ENCODE assay signal across 16 cellular contexts in the genomic region with DNA sequence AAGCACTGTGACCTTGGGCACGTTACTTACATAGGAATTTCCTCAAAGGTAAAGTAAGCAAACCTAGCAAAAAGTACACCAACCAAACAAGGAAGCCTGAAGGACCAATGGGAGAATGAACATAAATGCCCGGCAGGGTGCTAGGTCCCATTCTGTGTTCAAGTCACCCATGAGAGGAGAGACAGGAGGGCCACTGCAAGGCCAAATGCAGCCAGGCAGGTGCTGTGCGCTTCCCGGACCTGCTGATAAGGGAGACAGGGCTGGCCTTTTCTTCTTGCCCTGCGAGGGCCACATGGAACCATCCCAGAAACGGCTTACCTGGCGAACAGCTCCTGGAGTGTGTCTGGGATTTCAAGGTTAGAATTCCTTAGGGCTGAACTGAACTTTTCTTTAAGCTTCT.
DNase-seq lines count a peak whose midpoint lies in the region; ATAC-seq and TF ChIP-seq lines count a peak whose summit lies in the region.
"Had no signal": no experiment of that assay in that cellular context is flagged by ENCODE, and none has a peak within 500 bp of the region (broad histone marks: within the 10 kb centered on the region; RNA-seq: fewer than 3 reads in every experiment).

No MANE protein-coding gene starts in this region.

- no peaks in the 10 kb centered on the region for H3K4me1 Mint-ChIP-seq in T-helper 17 cell
- H3K4me1 Mint-ChIP-seq in chondrocyte (ENCODE audit: low read depth): peaks cover 13% of the 10 kb centered on the region
- H3K4me1 Mint-ChIP-seq: CD4-positive, alpha-beta memory T cell had no signal

- DNase-seq in T-helper 17 cell: no peak
- peak; percentile 59 for DNase-seq in chondrocyte (ENCODE audit: low spot score)
- DNase-seq in spleen: peak; percentile 51
- no peak for DNase-seq in GM13977 (ENCODE audit: low spot score)
- DNase-seq: C1 segment of cervical spinal cord; Calu3; CD4-positive, alpha-beta memory T cell; COR-L47; DMS53; DMS79 treated with DMSO at 0.1 percent for 48 hours; GF-D8; GM23248; H7; HCEC 1CT had no signal

- H3K4me3 ChIP-seq in spleen: no peak overlapping the region
- H3K4me3 ChIP-seq: GM23248 had no signal

- H3K36me3 ChIP-seq in spleen: peaks cover 3 to 100% (median 96%) of the 10 kb centered on the region in 6 donors

- TF ChIP-seq CTCF in chondrocyte (IDR thresholded peaks at IDR 0.05) (no peak), spleen (IDR thresholded peaks at IDR 0.05 in 8 of 11, conservative IDR thresholded peaks at IDR 0.05 in 3 of 11) (no peak), GM13977 (IDR thresholded peaks at IDR 0.05; ENCODE audit: extremely low read depth, insufficient read depth, missing control alignments) (no peak)

- H3K9me3 Mint-ChIP-seq in chondrocyte (ENCODE audit: low read depth): no peaks in the 10 kb centered on the region
- H3K9me3 Mint-ChIP-seq: CD4-positive, alpha-beta memory T cell had no signal

- H3K4me3 Mint-ChIP-seq in T-helper 17 cell: no peak overlapping the region
- H3K4me3 Mint-ChIP-seq in chondrocyte (ENCODE audit: unreplicated experiment): no peak overlapping the region
- H3K4me3 Mint-ChIP-seq: CD4-positive, alpha-beta memory T cell had no signal

- H3K27me3 ChIP-seq in spleen (replicated peaks in 1 of 7): no peaks in the 10 kb centered on the region

- no peaks in the 10 kb centered on the region for H3K27me3 Mint-ChIP-seq in T-helper 17 cell
- H3K27me3 Mint-ChIP-seq in chondrocyte (ENCODE audit: low read depth): no peaks in the 10 kb centered on the region
- H3K27me3 Mint-ChIP-seq: CD4-positive, alpha-beta memory T cell had no signal

- peak overlapping the region; percentile 39 for H3K27ac Mint-ChIP-seq in T-helper 17 cell
- H3K27ac Mint-ChIP-seq in chondrocyte (ENCODE audit: unreplicated experiment): no peak overlapping the region

- WGBS in spleen, 5 donors: 93 to 98% (median 95%) methylated on average over 7 of the region's 7 CpGs

- H3K4me1 ChIP-seq in spleen: peaks cover 0 to 13% (median 5%) of the 10 kb centered on the region in 6 donors

- intact Hi-C loops in spleen (cut with DNase I; ENCODE audit: low total_unique reads): no loop called here

- H3K36me3 Mint-ChIP-seq in T-helper 17 cell (ENCODE audit: low read depth): peaks cover 31% of the 10 kb centered on the region
- H3K36me3 Mint-ChIP-seq in chondrocyte (ENCODE audit: low read depth): peaks cover 50% of the 10 kb centered on the region

- in situ Hi-C loops in GM13977 (cut with MboI; ENCODE audit: low pct_unique_long_range_greater_than_20kb, low sequenced_read_pairs, unreplicated experiment): no loop called here

- ATAC-seq in T-helper 17 cell (no peak), esophagus mucosa (no peak), HG03196 (IDR thresholded peaks at IDR 0.05; ENCODE audit: unreplicated experiment) (no peak)

- no peak overlapping the region for H3K27ac ChIP-seq in spleen
- H3K27ac ChIP-seq: GM23248 had no signal

- TF ChIP-seq POLR2A in spleen (IDR thresholded peaks at IDR 0.05): no peak

- no peaks in the 10 kb centered on the region for H3K9me3 ChIP-seq in T-helper 17 cell (ENCODE audit: control insufficient read depth, low read length, poor library complexity, severe bottlenecking)
- no peaks in the 10 kb centered on the region for H3K9me3 ChIP-seq in spleen

Comparison
In these comparisons a context has a peak if more than half of its experiments do, and no peak if none do; other contexts are left out.
1. DNase-seq: peak in chondrocyte (single experiment) and spleen (single experiment); none in T-helper 17 cell (0 of 3) and GM13977 (single experiment).